In the genomic region with DNA sequence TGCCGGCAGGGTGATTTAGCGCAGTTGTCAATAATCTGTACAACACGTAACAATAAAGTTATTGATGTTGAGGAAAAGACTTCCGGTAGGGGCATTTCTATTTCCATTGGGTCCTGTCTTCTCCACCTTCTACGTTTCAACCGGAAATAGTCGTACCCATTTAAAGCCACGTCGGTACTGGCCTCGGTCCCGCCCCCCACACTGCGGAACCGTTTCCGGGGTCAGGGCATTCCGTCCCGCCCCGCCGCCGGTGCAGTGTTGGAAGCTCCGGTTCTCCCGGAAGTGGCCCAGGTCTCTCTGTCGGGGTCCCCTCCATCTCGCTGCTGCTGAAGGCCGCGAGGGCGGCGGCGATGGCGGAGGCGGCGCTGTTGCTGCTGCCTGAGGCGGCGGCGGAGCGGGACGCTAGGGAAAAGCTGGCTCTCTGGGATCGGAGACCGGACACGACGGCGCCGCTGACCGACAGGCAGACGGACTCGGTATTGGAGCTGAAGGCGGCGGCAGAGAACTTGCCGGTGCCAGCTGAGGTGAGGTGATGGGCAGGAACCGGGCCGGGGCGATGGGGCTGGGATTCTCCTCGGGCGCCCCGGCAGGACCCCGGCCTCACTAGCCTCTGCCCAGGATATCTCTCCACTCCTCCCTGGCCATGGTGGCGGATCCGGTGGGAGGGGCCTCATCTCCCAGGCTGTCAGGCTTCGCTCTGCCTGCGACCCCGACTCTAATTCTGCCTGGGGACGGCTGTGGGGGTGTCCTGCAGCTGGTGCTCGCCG, we compare ENCODE assay signal across 1 cellular context.
TF ChIP-seq lines count a peak whose summit lies in the region.

A gene with protein sequence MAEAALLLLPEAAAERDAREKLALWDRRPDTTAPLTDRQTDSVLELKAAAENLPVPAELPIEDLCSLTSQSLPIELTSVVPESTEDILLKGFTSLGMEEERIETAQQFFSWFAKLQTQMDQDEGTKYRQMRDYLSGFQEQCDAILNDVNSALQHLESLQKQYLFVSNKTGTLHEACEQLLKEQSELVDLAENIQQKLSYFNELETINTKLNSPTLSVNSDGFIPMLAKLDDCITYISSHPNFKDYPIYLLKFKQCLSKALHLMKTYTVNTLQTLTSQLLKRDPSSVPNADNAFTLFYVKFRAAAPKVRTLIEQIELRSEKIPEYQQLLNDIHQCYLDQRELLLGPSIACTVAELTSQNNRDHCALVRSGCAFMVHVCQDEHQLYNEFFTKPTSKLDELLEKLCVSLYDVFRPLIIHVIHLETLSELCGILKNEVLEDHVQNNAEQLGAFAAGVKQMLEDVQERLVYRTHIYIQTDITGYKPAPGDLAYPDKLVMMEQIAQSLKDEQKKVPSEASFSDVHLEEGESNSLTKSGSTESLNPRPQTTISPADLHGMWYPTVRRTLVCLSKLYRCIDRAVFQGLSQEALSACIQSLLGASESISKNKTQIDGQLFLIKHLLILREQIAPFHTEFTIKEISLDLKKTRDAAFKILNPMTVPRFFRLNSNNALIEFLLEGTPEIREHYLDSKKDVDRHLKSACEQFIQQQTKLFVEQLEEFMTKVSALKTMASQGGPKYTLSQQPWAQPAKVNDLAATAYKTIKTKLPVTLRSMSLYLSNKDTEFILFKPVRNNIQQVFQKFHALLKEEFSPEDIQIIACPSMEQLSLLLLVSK (plus strand): TSS at position 253 of the 767 bp plus-strand sequence. CDS start 98 bp downstream, at position 351.

TF ChIP-seq in K562, 482 proteins besides CTCF, POLR2A, EP300 and RAD21 (continued from another document and continues in another):
- TF ChIP-seq, protein P1, sequence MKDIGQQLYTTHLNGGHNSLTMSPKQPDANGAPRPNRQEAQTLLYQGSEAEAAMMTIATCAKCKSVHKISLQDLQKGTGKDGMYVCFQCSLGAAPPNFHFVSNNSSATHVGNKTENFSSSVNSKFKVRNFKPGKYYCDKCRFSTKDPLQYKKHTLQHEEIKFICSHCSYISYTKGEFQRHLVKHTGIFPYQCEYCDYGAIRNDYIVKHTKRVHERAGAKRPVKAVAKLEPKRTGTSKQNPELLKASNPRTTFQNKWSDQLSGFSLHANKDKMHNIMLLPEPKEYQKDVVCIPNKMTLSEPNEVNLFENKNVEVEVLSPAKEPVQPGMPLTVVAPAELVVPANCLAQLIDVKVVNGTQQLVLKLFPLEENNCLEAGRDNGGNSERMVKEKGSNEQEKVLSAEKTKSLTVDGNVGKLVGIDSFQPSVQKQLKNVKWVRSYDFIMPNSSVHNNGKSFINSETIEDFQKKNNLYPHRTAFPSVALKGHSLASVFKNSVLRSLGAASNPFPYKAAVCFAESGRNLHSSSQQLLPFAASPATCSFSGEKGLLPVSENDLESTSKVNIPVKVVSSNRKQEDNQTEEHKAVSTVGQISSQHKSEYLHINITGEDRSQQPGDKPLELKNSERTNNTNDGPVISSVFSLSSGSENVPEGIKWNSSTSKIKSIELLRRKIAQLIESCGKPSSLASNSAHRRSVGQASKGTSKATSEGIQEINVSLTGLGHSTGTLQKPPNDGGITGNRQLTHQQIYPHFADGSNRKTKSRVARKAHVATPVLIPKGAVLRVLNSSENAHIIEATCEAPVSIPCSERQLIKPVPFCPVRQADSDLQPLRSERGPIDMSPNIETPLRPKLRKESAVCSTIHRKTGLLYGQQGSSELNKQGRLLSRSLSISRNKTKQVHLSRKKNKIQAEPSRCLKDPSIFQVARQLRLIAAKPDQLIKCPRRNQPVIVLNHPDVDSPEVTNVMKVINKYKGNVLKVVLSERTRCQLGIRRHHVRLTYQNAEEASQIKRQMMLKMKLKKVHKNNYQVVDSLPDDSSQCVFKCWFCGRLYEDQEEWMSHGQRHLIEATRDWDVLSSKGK (CRISPR knock-in tag; IDR thresholded peaks at IDR 0.05): no peak
- TF ChIP-seq PML (IDR thresholded peaks at IDR 0.05; ENCODE audit: low read length): peak; percentile 54; the same call in 1 of the 2 replicates
- no peak for TF ChIP-seq NR2F6 (CRISPR knock-in tag; IDR thresholded peaks at IDR 0.05)
- no peak for TF ChIP-seq THRAP3 (IDR thresholded peaks at IDR 0.05; ENCODE audit: borderline replicate concordance)
- no peak for TF ChIP-seq ZBTB8A (IDR thresholded peaks at IDR 0.05; ENCODE audit: partially characterized antibody)
- TF ChIP-seq RNF2 (IDR thresholded peaks at IDR 0.05): no peak
- TF ChIP-seq HDGF (IDR thresholded peaks at IDR 0.05): no peak
- no peak for TF ChIP-seq U2AF2 (optimal IDR thresholded peaks at IDR 0.05; ENCODE audit: low read depth, low read length)
- peak; percentile 70 for TF ChIP-seq POLR2B (IDR thresholded peaks at IDR 0.05; ENCODE audit: low read depth, partially characterized antibody)
- TF ChIP-seq POLR2H (tag; IDR thresholded peaks at IDR 0.05; ENCODE audit: low read depth): peak; percentile 44; the same call in 1 of the 2 replicates
- TF ChIP-seq HEY1 (CRISPR knock-in tag; IDR thresholded peaks at IDR 0.05; ENCODE audit: borderline replicate concordance): no peak
- no peak for TF ChIP-seq HMG20B (CRISPR knock-in tag; IDR thresholded peaks at IDR 0.05)
- TF ChIP-seq GTF2F1 (IDR thresholded peaks at IDR 0.05; ENCODE audit: low read depth, low read length): no peak
- TF ChIP-seq, protein P2, sequence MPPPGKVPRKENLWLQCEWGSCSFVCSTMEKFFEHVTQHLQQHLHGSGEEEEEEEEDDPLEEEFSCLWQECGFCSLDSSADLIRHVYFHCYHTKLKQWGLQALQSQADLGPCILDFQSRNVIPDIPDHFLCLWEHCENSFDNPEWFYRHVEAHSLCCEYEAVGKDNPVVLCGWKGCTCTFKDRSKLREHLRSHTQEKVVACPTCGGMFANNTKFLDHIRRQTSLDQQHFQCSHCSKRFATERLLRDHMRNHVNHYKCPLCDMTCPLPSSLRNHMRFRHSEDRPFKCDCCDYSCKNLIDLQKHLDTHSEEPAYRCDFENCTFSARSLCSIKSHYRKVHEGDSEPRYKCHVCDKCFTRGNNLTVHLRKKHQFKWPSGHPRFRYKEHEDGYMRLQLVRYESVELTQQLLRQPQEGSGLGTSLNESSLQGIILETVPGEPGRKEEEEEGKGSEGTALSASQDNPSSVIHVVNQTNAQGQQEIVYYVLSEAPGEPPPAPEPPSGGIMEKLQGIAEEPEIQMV (tag; conservative IDR thresholded peaks at IDR 0.05; ENCODE audit: low read depth): no peak
- no peak for TF ChIP-seq KLF10 (CRISPR knock-in tag; IDR thresholded peaks at IDR 0.05)
- no peak for TF ChIP-seq ZNF146 (CRISPR knock-in tag; IDR thresholded peaks at IDR 0.05; ENCODE audit: unreplicated experiment)
- no peak; the same call in 1 of the 2 replicates for TF ChIP-seq SIN3B (IDR thresholded peaks at IDR 0.05; ENCODE audit: low read depth)
- TF ChIP-seq EWSR1 (IDR thresholded peaks at IDR 0.05; ENCODE audit: borderline replicate concordance, low read depth, partially characterized antibody): no peak
- TF ChIP-seq, protein P3, sequence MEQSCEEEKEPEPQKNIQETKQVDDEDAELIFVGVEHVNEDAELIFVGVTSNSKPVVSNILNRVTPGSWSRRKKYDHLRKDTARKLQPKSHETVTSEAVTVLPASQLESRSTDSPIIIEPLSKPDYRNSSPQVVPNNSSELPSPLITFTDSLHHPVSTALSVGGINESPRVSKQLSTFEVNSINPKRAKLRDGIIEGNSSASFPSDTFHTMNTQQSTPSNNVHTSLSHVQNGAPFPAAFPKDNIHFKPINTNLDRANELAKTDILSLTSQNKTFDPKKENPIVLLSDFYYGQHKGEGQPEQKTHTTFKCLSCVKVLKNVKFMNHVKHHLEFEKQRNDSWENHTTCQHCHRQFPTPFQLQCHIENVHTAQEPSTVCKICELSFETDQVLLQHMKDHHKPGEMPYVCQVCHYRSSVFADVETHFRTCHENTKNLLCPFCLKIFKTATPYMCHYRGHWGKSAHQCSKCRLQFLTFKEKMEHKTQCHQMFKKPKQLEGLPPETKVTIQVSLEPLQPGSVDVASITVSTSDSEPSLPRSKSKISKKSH (CRISPR knock-in tag; IDR thresholded peaks at IDR 0.05): no peak
- no peak for TF ChIP-seq RFX7 (CRISPR knock-in tag; IDR thresholded peaks at IDR 0.05)
- no peak; the same call in 1 of the 2 replicates for TF ChIP-seq RAD51 (IDR thresholded peaks at IDR 0.05; ENCODE audit: borderline replicate concordance, low read depth)
- TF ChIP-seq ZZZ3 (IDR thresholded peaks at IDR 0.05): no peak
- TF ChIP-seq C11orf30 (IDR thresholded peaks at IDR 0.05; ENCODE audit: low read depth): peak; percentile 55; the same call in 1 of the 2 replicates
- TF ChIP-seq KAT2B (IDR thresholded peaks at IDR 0.05; ENCODE audit: low read depth, low read length): no peak
- TF ChIP-seq, protein P4, sequence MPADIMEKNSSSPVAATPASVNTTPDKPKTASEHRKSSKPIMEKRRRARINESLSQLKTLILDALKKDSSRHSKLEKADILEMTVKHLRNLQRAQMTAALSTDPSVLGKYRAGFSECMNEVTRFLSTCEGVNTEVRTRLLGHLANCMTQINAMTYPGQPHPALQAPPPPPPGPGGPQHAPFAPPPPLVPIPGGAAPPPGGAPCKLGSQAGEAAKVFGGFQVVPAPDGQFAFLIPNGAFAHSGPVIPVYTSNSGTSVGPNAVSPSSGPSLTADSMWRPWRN (IDR thresholded peaks at IDR 0.05; ENCODE audit: low read depth): no peak
- no peak for TF ChIP-seq FOXK1 (CRISPR knock-in tag; IDR thresholded peaks at IDR 0.05; ENCODE audit: borderline replicate concordance)
- TF ChIP-seq COPS2 (conservative IDR thresholded peaks at IDR 0.05): no peak
- TF ChIP-seq ZNF133 (CRISPR knock-in tag; IDR thresholded peaks at IDR 0.05): no peak
- TF ChIP-seq HMG20A (CRISPR knock-in tag; conservative IDR thresholded peaks at IDR 0.05): no peak
- TF ChIP-seq, protein P5, sequence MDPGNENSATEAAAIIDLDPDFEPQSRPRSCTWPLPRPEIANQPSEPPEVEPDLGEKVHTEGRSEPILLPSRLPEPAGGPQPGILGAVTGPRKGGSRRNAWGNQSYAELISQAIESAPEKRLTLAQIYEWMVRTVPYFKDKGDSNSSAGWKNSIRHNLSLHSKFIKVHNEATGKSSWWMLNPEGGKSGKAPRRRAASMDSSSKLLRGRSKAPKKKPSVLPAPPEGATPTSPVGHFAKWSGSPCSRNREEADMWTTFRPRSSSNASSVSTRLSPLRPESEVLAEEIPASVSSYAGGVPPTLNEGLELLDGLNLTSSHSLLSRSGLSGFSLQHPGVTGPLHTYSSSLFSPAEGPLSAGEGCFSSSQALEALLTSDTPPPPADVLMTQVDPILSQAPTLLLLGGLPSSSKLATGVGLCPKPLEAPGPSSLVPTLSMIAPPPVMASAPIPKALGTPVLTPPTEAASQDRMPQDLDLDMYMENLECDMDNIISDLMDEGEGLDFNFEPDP (CRISPR knock-in tag; IDR thresholded peaks at IDR 0.05): no peak
- no peak for TF ChIP-seq SMARCB1 (IDR thresholded peaks at IDR 0.05; ENCODE audit: insufficient read length, low read depth)
- TF ChIP-seq CREM (IDR thresholded peaks at IDR 0.05; ENCODE audit: low read depth): peak; percentile 88
- peak; percentile 65; the same call in 1 of the 2 replicates for TF ChIP-seq SP1 (CRISPR knock-in tag; IDR thresholded peaks at IDR 0.05)
- TF ChIP-seq SLC30A9 (CRISPR knock-in tag; IDR thresholded peaks at IDR 0.05): no peak
- TF ChIP-seq, protein P6, sequence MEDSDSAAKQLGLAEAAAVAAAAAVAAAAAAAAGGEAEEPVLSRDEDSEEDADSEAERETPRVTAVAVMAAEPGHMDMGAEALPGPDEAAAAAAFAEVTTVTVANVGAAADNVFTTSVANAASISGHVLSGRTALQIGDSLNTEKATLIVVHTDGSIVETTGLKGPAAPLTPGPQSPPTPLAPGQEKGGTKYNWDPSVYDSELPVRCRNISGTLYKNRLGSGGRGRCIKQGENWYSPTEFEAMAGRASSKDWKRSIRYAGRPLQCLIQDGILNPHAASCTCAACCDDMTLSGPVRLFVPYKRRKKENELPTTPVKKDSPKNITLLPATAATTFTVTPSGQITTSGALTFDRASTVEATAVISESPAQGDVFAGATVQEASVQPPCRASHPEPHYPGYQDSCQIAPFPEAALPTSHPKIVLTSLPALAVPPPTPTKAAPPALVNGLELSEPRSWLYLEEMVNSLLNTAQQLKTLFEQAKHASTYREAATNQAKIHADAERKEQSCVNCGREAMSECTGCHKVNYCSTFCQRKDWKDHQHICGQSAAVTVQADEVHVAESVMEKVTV (CRISPR knock-in tag; IDR thresholded peaks at IDR 0.05): no peak
- TF ChIP-seq BRCA1 (IDR thresholded peaks at IDR 0.05): no peak
- no peak for TF ChIP-seq BRCA1 (CRISPR knock-in tag; IDR thresholded peaks at IDR 0.05)
- TF ChIP-seq HNRNPL (IDR thresholded peaks at IDR 0.05; ENCODE audit: low read depth, low read length): no peak
- TF ChIP-seq SREBF2 (CRISPR knock-in tag; IDR thresholded peaks at IDR 0.05): no peak
- TF ChIP-seq MBD2 (IDR thresholded peaks at IDR 0.05; ENCODE audit: borderline replicate concordance, low read depth): peak; percentile 60
- no peak for TF ChIP-seq LEF1 (IDR thresholded peaks at IDR 0.05)
- peak; percentile 85 for TF ChIP-seq HCFC1 (IDR thresholded peaks at IDR 0.05; ENCODE audit: low read depth, low read length)
- TF ChIP-seq BRF1 (IDR thresholded peaks at IDR 0.05; ENCODE audit: borderline replicate concordance, extremely low read depth, insufficient read length): no peak
- TF ChIP-seq, protein P7, sequence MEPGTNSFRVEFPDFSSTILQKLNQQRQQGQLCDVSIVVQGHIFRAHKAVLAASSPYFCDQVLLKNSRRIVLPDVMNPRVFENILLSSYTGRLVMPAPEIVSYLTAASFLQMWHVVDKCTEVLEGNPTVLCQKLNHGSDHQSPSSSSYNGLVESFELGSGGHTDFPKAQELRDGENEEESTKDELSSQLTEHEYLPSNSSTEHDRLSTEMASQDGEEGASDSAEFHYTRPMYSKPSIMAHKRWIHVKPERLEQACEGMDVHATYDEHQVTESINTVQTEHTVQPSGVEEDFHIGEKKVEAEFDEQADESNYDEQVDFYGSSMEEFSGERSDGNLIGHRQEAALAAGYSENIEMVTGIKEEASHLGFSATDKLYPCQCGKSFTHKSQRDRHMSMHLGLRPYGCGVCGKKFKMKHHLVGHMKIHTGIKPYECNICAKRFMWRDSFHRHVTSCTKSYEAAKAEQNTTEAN (CRISPR knock-in tag; IDR thresholded peaks at IDR 0.05): no peak
- TF ChIP-seq MTA1 (IDR thresholded peaks at IDR 0.05; ENCODE audit: borderline replicate concordance): no peak
- no peak for TF ChIP-seq FUS (optimal IDR thresholded peaks at IDR 0.05; ENCODE audit: low read depth, low read length)
- TF ChIP-seq MXI1 (IDR thresholded peaks at IDR 0.05; ENCODE audit: low read depth, low read length): no peak
- TF ChIP-seq GABPB1 (CRISPR knock-in tag; IDR thresholded peaks at IDR 0.05): peak; percentile 96
- no peak for TF ChIP-seq ZNF347 (CRISPR knock-in tag; IDR thresholded peaks at IDR 0.05; ENCODE audit: low read depth)
- TF ChIP-seq, protein P8, sequence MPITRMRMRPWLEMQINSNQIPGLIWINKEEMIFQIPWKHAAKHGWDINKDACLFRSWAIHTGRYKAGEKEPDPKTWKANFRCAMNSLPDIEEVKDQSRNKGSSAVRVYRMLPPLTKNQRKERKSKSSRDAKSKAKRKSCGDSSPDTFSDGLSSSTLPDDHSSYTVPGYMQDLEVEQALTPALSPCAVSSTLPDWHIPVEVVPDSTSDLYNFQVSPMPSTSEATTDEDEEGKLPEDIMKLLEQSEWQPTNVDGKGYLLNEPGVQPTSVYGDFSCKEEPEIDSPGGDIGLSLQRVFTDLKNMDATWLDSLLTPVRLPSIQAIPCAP (CRISPR knock-in tag; IDR thresholded peaks at IDR 0.05; ENCODE audit: borderline replicate concordance): no peak
- TF ChIP-seq MCM7 (IDR thresholded peaks at IDR 0.05): no peak
- no peak for TF ChIP-seq MECOM (CRISPR knock-in tag; IDR thresholded peaks at IDR 0.05)
